ENCODE assay signal across 20 cellular contexts in the genomic region with DNA sequence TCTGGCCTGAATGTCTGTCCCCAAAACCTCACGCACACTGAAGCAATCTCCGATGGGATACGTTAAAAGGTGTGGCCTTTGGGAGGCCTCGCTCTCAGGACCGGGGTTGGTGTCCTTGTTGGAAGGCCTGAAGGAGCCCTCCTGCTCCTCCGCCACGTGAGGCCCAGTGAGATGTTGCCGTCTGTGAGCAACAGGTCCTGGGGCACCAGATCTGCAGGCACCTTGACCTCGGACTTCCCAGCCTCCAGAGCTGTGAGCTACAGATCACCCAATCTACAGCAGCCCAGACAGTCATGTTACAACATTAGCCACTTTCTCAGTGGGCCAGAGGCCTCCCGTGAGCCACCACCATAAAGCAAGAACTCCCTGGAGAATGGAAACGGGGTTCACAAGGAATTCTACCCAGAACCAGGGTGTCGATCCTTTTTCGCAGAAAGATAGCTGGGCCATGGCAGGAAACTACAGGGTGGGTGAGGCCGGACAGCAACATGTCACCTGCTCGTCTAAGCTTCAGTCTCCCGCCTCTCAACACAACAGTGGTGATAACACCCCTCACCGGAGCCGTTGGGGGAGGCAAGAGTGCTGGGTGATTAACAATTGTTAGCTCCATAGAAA.
"Had no signal": no experiment of that assay in that cellular context is flagged by ENCODE, and none has a peak within 500 bp of the region (broad histone marks: within the 10 kb centered on the region; RNA-seq: fewer than 3 reads in every experiment).

No MANE protein-coding gene starts in this region.

- H3K9me3 Mint-ChIP-seq: activated B cell treated with CpG ODN at 0.5 μM for 24 hours; activated CD4-positive, alpha-beta memory T cell treated with anti-CD3 and anti-CD28 coated beads for 36 hours; activated T-helper 2 cell treated with anti-CD3 and anti-CD28 coated beads, Interferon-gamma antibody, Interleukin-2, Interleukin-4, amounts not matched to agents 10 μg/mL and 5 μg/mL and 100 μg/mL, durations not matched to agents 14 hours and 24 hours and 36 hours; dendritic cell treated with granulocyte-macrophage colony-stimulating factor and Interleukin-4, amounts not matched to agents 40 ng/mL and 50 ng/mL, for 4 days; natural killer cell; stimulated activated naive CD8-positive, alpha-beta T cell treated with anti-CD3 and anti-CD28 coated beads, Interleukin-15, Interleukin-2, amounts not matched to agents 100 ng/mL and 50 ng/mL, for 24 hours; T-cell had no signal

- H3K4me1 Mint-ChIP-seq: activated B cell treated with CpG ODN at 0.5 μM for 24 hours; activated CD8-positive, alpha-beta memory T cell treated with anti-CD3 and anti-CD28 coated beads, Interleukin-2, amount 10 ng/mL, durations not matched to agents 7 days and 5 days; natural killer cell; T-cell had no signal

- H3K36me3 ChIP-seq: esophagus squamous epithelium, suprapubic skin, upper lobe of left lung had no signal

- H3K36me3 Mint-ChIP-seq: activated CD4-positive, alpha-beta memory T cell treated with anti-CD3 and anti-CD28 coated beads for 36 hours; activated CD8-positive, alpha-beta memory T cell treated with anti-CD3 and anti-CD28 coated beads, Interleukin-2, amount 10 ng/mL, durations not matched to agents 7 days and 5 days; natural killer cell; T-cell had no signal

- ATAC-seq: activated CD8-positive, alpha-beta memory T cell treated with anti-CD3 and anti-CD28 coated beads, Interleukin-2, amount 10 ng/mL, durations not matched to agents 7 days and 5 days; natural killer cell; SK-N-SH treated with all-trans-retinoic acid at 6 μM for 48 hours; T-cell had no signal

- H3K27ac ChIP-seq: suprapubic skin, upper lobe of left lung had no signal

- H3K4me3 ChIP-seq: esophagus squamous epithelium, suprapubic skin, upper lobe of left lung had no signal

- H3K9me3 ChIP-seq: esophagus squamous epithelium, suprapubic skin, upper lobe of left lung had no signal

- H3K27me3 ChIP-seq: esophagus squamous epithelium, suprapubic skin, upper lobe of left lung had no signal

- H3K27ac Mint-ChIP-seq: activated B cell treated with CpG ODN at 0.5 μM for 24 hours; activated CD4-positive, alpha-beta memory T cell treated with anti-CD3 and anti-CD28 coated beads for 36 hours; activated CD8-positive, alpha-beta memory T cell treated with anti-CD3 and anti-CD28 coated beads, Interleukin-2, amount 10 ng/mL, durations not matched to agents 7 days and 5 days; activated T-helper 2 cell treated with anti-CD3 and anti-CD28 coated beads, Interferon-gamma antibody, Interleukin-2, Interleukin-4, amounts not matched to agents 10 μg/mL and 5 μg/mL and 100 μg/mL, durations not matched to agents 14 hours and 24 hours and 36 hours; dendritic cell treated with granulocyte-macrophage colony-stimulating factor and Interleukin-4, amounts not matched to agents 40 ng/mL and 50 ng/mL, for 4 days; natural killer cell; stimulated activated naive CD8-positive, alpha-beta T cell treated with anti-CD3 and anti-CD28 coated beads, Interleukin-15, Interleukin-2, amounts not matched to agents 100 ng/mL and 50 ng/mL, for 24 hours; T-cell had no signal

- H3K4me3 Mint-ChIP-seq: activated B cell treated with CpG ODN at 0.5 μM for 24 hours; activated CD4-positive, alpha-beta memory T cell treated with anti-CD3 and anti-CD28 coated beads for 36 hours; activated CD8-positive, alpha-beta memory T cell treated with anti-CD3 and anti-CD28 coated beads, Interleukin-2, amount 10 ng/mL, durations not matched to agents 7 days and 5 days; dendritic cell treated with granulocyte-macrophage colony-stimulating factor and Interleukin-4, amounts not matched to agents 40 ng/mL and 50 ng/mL, for 4 days; natural killer cell; stimulated activated naive CD8-positive, alpha-beta T cell treated with anti-CD3 and anti-CD28 coated beads, Interleukin-15, Interleukin-2, amounts not matched to agents 100 ng/mL and 50 ng/mL, for 24 hours; T-cell had no signal

- DNase-seq: activated B cell treated with CpG ODN at 0.5 μM for 24 hours; activated CD4-positive, alpha-beta memory T cell treated with anti-CD3 and anti-CD28 coated beads for 36 hours; activated CD4-positive, alpha-beta T cell treated with anti-CD3 and anti-CD28 coated beads for 4 hours; activated CD8-positive, alpha-beta memory T cell treated with anti-CD3 and anti-CD28 coated beads, Interleukin-2, amount 10 ng/mL, durations not matched to agents 7 days and 5 days; activated naive CD4-positive, alpha-beta T cell treated with anti-CD3 and anti-CD28 coated beads, Interleukin-2, amount 50 U/mL, for 16 hours; activated T-cell treated with anti-CD3 and anti-CD28 coated beads, Interleukin-2, amount 50 U/mL, for 1 hour; cerebellar nuclear complex; effector memory CD4-positive, alpha-beta T cell; esophagus squamous epithelium; natural killer cell; nucleus accumbens; retina; stimulated activated CD4-positive, alpha-beta T cell treated with anti-CD3 and anti-CD28 coated beads, Interleukin-2, amount 100 ng/mL, for 24 hours; T-cell; upper lobe of left lung had no signal
